In the genomic region with DNA sequence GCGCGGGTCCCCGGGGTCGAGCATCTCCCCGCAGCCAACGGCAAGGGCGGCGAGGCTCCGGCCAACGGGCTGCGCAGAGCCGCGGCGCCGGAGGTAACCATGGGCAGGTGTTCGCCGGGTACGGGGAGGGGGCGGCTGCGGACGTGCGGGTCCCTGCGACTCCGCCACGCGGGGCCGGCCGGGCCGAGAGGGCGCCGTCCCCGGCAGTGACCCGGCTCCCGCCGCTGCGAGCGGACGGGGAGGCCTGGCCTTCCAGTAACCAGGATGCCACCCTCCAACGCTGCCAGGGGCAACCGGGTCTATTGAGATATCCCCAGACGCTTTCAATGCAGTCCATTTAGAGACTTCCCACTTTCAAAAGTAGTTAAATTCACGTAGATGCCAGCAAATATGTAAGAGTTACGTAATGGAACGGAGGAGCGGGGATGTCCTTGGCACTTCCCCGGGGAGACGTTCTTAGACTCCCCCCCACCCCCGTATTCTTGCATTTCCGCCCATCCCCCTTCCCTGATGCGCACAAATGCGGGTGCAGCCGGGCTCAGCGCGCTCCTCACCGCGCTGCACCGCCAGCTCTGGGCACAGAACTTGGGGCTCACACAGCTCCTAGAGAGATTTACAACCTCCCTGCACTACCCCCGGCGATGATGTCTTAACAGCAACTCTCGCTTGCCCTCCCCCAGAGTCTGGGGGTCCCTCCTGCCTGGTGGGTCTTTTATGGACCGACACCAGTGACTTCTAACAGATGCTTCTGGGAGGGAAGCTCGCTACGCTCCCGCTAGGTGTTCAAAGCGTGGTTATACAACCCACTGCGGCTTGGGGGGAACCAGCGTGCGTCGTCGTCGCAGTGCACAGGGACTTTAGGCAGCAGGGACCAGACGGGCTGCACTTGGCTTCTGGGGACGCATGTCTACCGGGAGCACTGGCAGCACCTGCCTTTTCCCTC, we compare ENCODE assay signal across 8 cellular contexts.
A peak's percentile ranks its signal among the peaks of the same experiment; 100 is the strongest.
DNase-seq lines count a peak whose midpoint lies in the region; ATAC-seq, FAIRE-seq and TF ChIP-seq lines count a peak whose summit lies in the region.

No MANE protein-coding gene starts in this region.

- peaks cover 5% of the 10 kb centered on the region; the same call in 1 of the 2 replicates for H3K9me3 ChIP-seq in NT2/D1 (ENCODE audit: insufficient read depth, low read length)

- peak; percentile 25 for ATAC-seq in GM21717 (IDR thresholded peaks at IDR 0.05; ENCODE audit: unreplicated experiment)
- ATAC-seq in GM18873 (IDR thresholded peaks at IDR 0.05; ENCODE audit: low FRiP score, unreplicated experiment): no peak

- peak; percentile 17 for FAIRE-seq in islet of Langerhans (lab: Jason Lieb, UNC)
- no peak for FAIRE-seq in H54 (lab: Jason Lieb, UNC)

- TF ChIP-seq CTCF in GM10248 (IDR thresholded peaks at IDR 0.05; ENCODE audit: control extremely low read depth, extremely low read depth, low read depth, missing control alignments) (no peak), astrocyte of the cerebellum (IDR thresholded peaks at IDR 0.05; ENCODE audit: low read depth, low read length, missing control alignments) (no peak)

- DNase-seq in GM10248 (ENCODE audit: extremely low spot score) (peak; percentile 56), NT2/D1 (ENCODE audit: low read depth, low spot score) (no peak), astrocyte of the cerebellum (ENCODE audit: low read depth) (no peak), H54 (ENCODE audit: insufficient read length, low spot score) (no peak)
- DNase-seq in stimulated activated CD4-positive, alpha-beta T cell treated with anti-CD3 and anti-CD28 coated beads, Interleukin-4, amount 100 ng/mL, for 4 hours: peak; percentile 27 to 46

- no peaks in the 10 kb centered on the region for H3K36me3 ChIP-seq in NT2/D1 (ENCODE audit: insufficient read depth, insufficient read length, low read length)

- H3K4me3 ChIP-seq in NT2/D1 (ENCODE audit: insufficient read length, low read depth) (peak overlapping the region; percentile 67), astrocyte of the cerebellum (ENCODE audit: low read depth, low read length) (peak overlapping the region; percentile 40)

- H3K4me1 ChIP-seq in NT2/D1 (ENCODE audit: insufficient read depth, insufficient read length): peaks cover 3% of the 10 kb centered on the region

- in situ Hi-C loops in astrocyte of the cerebellum (cut with HindIII; ENCODE audit: low sequenced_read_pairs): no loop called here

- CTCF ChIA-PET in GM10248 (lab: Yijun Ruan, JAX): interaction anchor here (1.4 to 2.1 kb wide), 2 partner anchors 107 to 137 kb away, joined by 3 to 8 read pairs; no protein-coding TSS in a partner anchor

- POLR2A ChIA-PET in GM10248 (lab: Yijun Ruan, JAX): interaction anchor here (0.7 kb wide), 1 partner anchor 201 kb away, joined by 4 read pairs; no protein-coding TSS in a partner anchor

- no peak for TF ChIP-seq POLR2A in H54 (IDR thresholded peaks at IDR 0.05; ENCODE audit: low read depth, low read length)

- peak overlapping the region; percentile 74 for H3K9ac ChIP-seq in NT2/D1 (ENCODE audit: insufficient read length, low read depth)

- peaks cover 72% of the 10 kb centered on the region for H3K27me3 ChIP-seq in NT2/D1 (ENCODE audit: insufficient read depth, insufficient read length)

Comparison
In these comparisons a context has a peak if more than half of its experiments do, and no peak if none do; other contexts are left out.
1. DNase-seq: peak in GM10248 (single experiment) and stimulated activated CD4-positive, alpha-beta T cell treated with anti-CD3 and anti-CD28 coated beads, Interleukin-4, amount 100 ng/mL, for 4 hours (2 of 2); none in NT2/D1 (single experiment), astrocyte of the cerebellum (single experiment) and H54 (single experiment).